Comparison of ENCODE assay signal across 8 cellular contexts in genomic region chr5:168578006-168578405, GRCh38. TPM values are rescaled to one million over a fixed set of nuclear protein-coding genes. Genes with fewer than 3 reads are reported as not detected.
A peak's percentile ranks its signal among the peaks of the same experiment; 100 is the strongest.
DNase-seq lines count a peak whose midpoint lies in the region; ATAC-seq and TF ChIP-seq lines count a peak whose summit lies in the region.

No MANE protein-coding gene starts in this region.

- peaks cover 34% of the 10 kb centered on the region for H4K20me1 ChIP-seq in PC-3 (ENCODE audit: low read length)
- peaks cover 40% of the 10 kb centered on the region for H4K20me1 ChIP-seq in osteoblast (ENCODE audit: insufficient read depth, low read length)

- no peaks in the 10 kb centered on the region for H3K9me2 ChIP-seq in PC-3 (replicated peaks; ENCODE audit: low read length)

- intact Hi-C loops in PC-3 (cut with micrococcal nuclease) (no loop called here), sciatic nerve (cut with DNase I) (no loop called here)

- no peak for ATAC-seq in PC-3
- no peak for ATAC-seq in HG03045 (IDR thresholded peaks at IDR 0.05; ENCODE audit: unreplicated experiment)
- ATAC-seq in GM19023 (IDR thresholded peaks at IDR 0.05; ENCODE audit: unreplicated experiment): no peak
- ATAC-seq in sciatic nerve: no peak

- no peaks in the 10 kb centered on the region for H3F3A ChIP-seq in PC-3 (ENCODE audit: low read length, unreplicated experiment)

- H3K4me1 ChIP-seq in PC-3 (ENCODE audit: insufficient read depth, low read length): peaks cover 17% of the 10 kb centered on the region
- H3K4me1 ChIP-seq in osteoblast (ENCODE audit: insufficient read depth, low read length): peaks cover 18% of the 10 kb centered on the region

- H3K79me2 ChIP-seq in PC-3 (ENCODE audit: low read length) (peaks cover 54% of the 10 kb centered on the region), osteoblast (ENCODE audit: insufficient read depth, low read length) (peaks cover 53% of the 10 kb centered on the region)

- CTCF ChIA-PET in PC-3 (lab: Charles Lee): no interaction called here

- H3K4me3 ChIP-seq in GM12864 (ENCODE audit: low read depth, low read length) (peak overlapping the region; percentile 99), PC-3 (ENCODE audit: low read length) (peak overlapping the region; percentile 97), osteoblast (ENCODE audit: insufficient read depth, low read length) (peak overlapping the region; percentile 78)

- H3K27ac ChIP-seq in PC-3 (ENCODE audit: low read length) (peak overlapping the region; percentile 12; the same call in 1 of the 2 replicates), osteoblast (ENCODE audit: low read depth, low read length) (peak overlapping the region; percentile 81)

- H3K9me3 ChIP-seq in PC-3 (ENCODE audit: low read length): no peaks in the 10 kb centered on the region
- no peaks in the 10 kb centered on the region for H3K9me3 ChIP-seq in osteoblast (ENCODE audit: low read depth, low read length)

- TF ChIP-seq CTCF in GM12864 (IDR thresholded peaks at IDR 0.05; ENCODE audit: low read depth, low read length, missing control alignments): no peak
- TF ChIP-seq CTCF in PC-3 (conservative IDR thresholded peaks at IDR 0.05; ENCODE audit: low read depth, low read length): no peak
- no peak for TF ChIP-seq CTCF in osteoblast (IDR thresholded peaks at IDR 0.05; ENCODE audit: extremely low read depth, low read depth, low read length)

- POLR2A ChIA-PET in PC-3 (lab: Charles Lee; ENCODE audit: unreplicated experiment): no interaction called here

- DNase-seq in GM12864 (ENCODE audit: low read depth) (no peak), PC-3 (peak; percentile 38), erythroblast (lab: John Stamatoyannopoulos, UW) (peak; percentile 30 to 55), osteoblast (ENCODE audit: insufficient read length, low spot score, missing footprints) (peak; percentile 82), NCI-H226 (no peak), sciatic nerve (ENCODE audit: low spot score) (no peak)

- H3K27me3 ChIP-seq in PC-3 (ENCODE audit: low read length) (no peaks in the 10 kb centered on the region), osteoblast (ENCODE audit: insufficient read depth, low read length) (no peaks in the 10 kb centered on the region)

- peak overlapping the region; percentile 99 for H3K4me2 ChIP-seq in PC-3 (ENCODE audit: low read length)
- H3K4me2 ChIP-seq in osteoblast (ENCODE audit: insufficient read depth, low read length): peak overlapping the region; percentile 97

- BruUV-seq in PC-3 (replicated peaks; lab: Mats Ljungman, UMichigan): no TSS peak

- no peak for TF ChIP-seq POLR2A in erythroblast (IDR thresholded peaks at IDR 0.05; ENCODE audit: low read length)

- H3K9ac ChIP-seq in PC-3 (ENCODE audit: low read length): peak overlapping the region; percentile 94

- H2AFZ ChIP-seq in PC-3 (ENCODE audit: low read length) (no peak overlapping the region), osteoblast (ENCODE audit: low read length) (peak overlapping the region; percentile 29)

- H3K36me3 ChIP-seq in PC-3 (ENCODE audit: low read depth, low read length) (peaks cover 6% of the 10 kb centered on the region; the same call in 1 of the 2 replicates), osteoblast (ENCODE audit: insufficient read depth, low read length) (peaks cover 2% of the 10 kb centered on the region)

RNA-seq across cellular contexts. Expression of gene PANK3, which starts 1.2 kb away (rescaled TPM):
- total RNA-seq in PC-3 (2014; rRNA removed) (21.5 and 22.7 TPM in 2 replicates), osteoblast (57.5 and 60.4 TPM in 2 replicates), sciatic nerve (64.0 TPM)

RNA-seq across cellular contexts. Expression of gene FBLL1, which starts 48.9 kb away (rescaled TPM):
- total RNA-seq in PC-3 (2014; rRNA removed) (0.07 TPM in 1 of 2 replicates, not detected in the other), osteoblast (0.36 and 1.2 TPM in 2 replicates), sciatic nerve (0.22 TPM)

Comparison
In these comparisons a context has a peak if more than half of its experiments do, and no peak if none do; other contexts are left out.
1. DNase-seq: peak in PC-3 (single experiment), erythroblast (2 of 2) and osteoblast (single experiment); none in GM12864 (single experiment), NCI-H226 (single experiment) and sciatic nerve (single experiment).
2. Peak in every context shown above with its lines, with median percentiles within 50 percentile points of each other: H3K4me3 ChIP-seq.